Comparison of ENCODE assay signal across 8 cellular contexts in genomic region chr3:148727242-148727641, GRCh38. TPM values are rescaled to one million over a fixed set of nuclear protein-coding genes. Genes with fewer than 3 reads are reported as not detected.
DNase-seq lines count a peak whose midpoint lies in the region; ATAC-seq and TF ChIP-seq lines count a peak whose summit lies in the region.

No MANE protein-coding gene starts in this region.

- H3K27ac ChIP-seq in HEK293 (ENCODE audit: extremely low read depth, low read depth, low read length) (no peak overlapping the region), SJSA1 (no peak overlapping the region)

- H3K36me3 ChIP-seq in HEK293 (ENCODE audit: control insufficient read depth in 2 of 2, insufficient read depth in 1 of 2, low read length in 2 of 2) (no peaks in the 10 kb centered on the region), MG63 (no peaks in the 10 kb centered on the region), SJSA1 (no peaks in the 10 kb centered on the region)

- ATAC-seq in Right ventricle myocardium superior (ENCODE audit: poor library complexity) (peak; percentile 22), Right ventricle myocardium inferior (no peak)

- H3K4me1 ChIP-seq in HEK293 (ENCODE audit: control insufficient read depth, insufficient read depth, low read length), result no peaks in the 10 kb centered on the region
- no peaks in the 10 kb centered on the region for H3K4me1 ChIP-seq in SJSA1 (replicated peaks)

- TF ChIP-seq CTCF in HEK293 (tag by site-specific recombination; IDR thresholded peaks at IDR 0.05), result 0 out of 2 replicates have a peak, but pooled peaks have one; percentile 14
- TF ChIP-seq CTCF in foreskin fibroblast (IDR thresholded peaks at IDR 0.05; ENCODE audit: low read depth, low read length), result peak; percentile 44
- TF ChIP-seq CTCF in retinal pigment epithelial cell (conservative IDR thresholded peaks at IDR 0.05; ENCODE audit: low read depth, low read length), result peak; percentile 72

- intact Hi-C loops in Right ventricle myocardium superior (cut with DNase I) (no loop called here), Right ventricle myocardium inferior (cut with DNase I) (loop anchor here (10.0 kb wide), 1 partner anchor 352 kb away; no protein-coding TSS in a partner anchor)

- H3K4me3 ChIP-seq in HEK293 (ENCODE audit: low read depth, low read length), result no peak overlapping the region
- no peak overlapping the region for H3K4me3 ChIP-seq in MG63
- no peak overlapping the region for H3K4me3 ChIP-seq in SJSA1
- no peak overlapping the region for H3K4me3 ChIP-seq in foreskin fibroblast (ENCODE audit: low read depth in 1 of 2, low read length in 2 of 2)
- no peak overlapping the region for H3K4me3 ChIP-seq in retinal pigment epithelial cell (ENCODE audit: low read length)

- H3K9me3 ChIP-seq in HEK293 (ENCODE audit: control insufficient read depth, insufficient read depth, low read depth, low read length) (no peaks in the 10 kb centered on the region), MG63 (no peaks in the 10 kb centered on the region), SJSA1 (replicated peaks) (no peaks in the 10 kb centered on the region)

- DNase-seq in Right ventricle myocardium superior (no peak), Right ventricle myocardium inferior (ENCODE audit: missing footprints) (no peak), MG63 (peak; percentile 53), SJSA1 (ENCODE audit: low read depth in 1 of 2, low spot score in 2 of 2) (peak; percentile 4 to 38), foreskin fibroblast (peak in 1 of 2 donors; percentile 30), retinal pigment epithelial cell (ENCODE audit: low read depth) (no peak), NCI-H1048 (lab: John Stamatoyannopoulos, UW) (no peak)

- H3K27me3 ChIP-seq in MG63 (no peaks in the 10 kb centered on the region), SJSA1 (replicated peaks) (no peaks in the 10 kb centered on the region)

- POLR2A ChIA-PET in HEK293 (lab: Yijun Ruan, JAX), result no interaction called here

- CTCF ChIA-PET in HEK293 (lab: Yijun Ruan, JAX), result interaction anchor here (0.6 to 3.2 kb wide), 21 partner anchors 9 to 520 kb away, joined by 3 to 47 read pairs (median 5); no protein-coding TSS in a partner anchor

TF ChIP-seq in HEK293, 187 proteins besides CTCF, POLR2A, EP300 and RAD21:
- TF ChIP-seq GLIS1 (tag by site-specific recombination; IDR thresholded peaks at IDR 0.05) (no peak), OVOL3 (tag by site-specific recombination; IDR thresholded peaks at IDR 0.05) (no peak), ZNF654 (tag by site-specific recombination; IDR thresholded peaks at IDR 0.05; ENCODE audit: low read depth) (peak; percentile 62), ZNF580 (tag by site-specific recombination; IDR thresholded peaks at IDR 0.05) (no peak)

RNA-seq across cellular contexts. Expression of gene AGTR1, which starts 29.5 kb away (rescaled TPM):
- total RNA-seq in Right ventricle myocardium superior (1.9 TPM), Right ventricle myocardium inferior (2.2 TPM)
- total RNA-seq in MG63 (2014; rRNA removed; shearing (Covaris generic); ENCODE audit: low replicate concordance), result not detected in 2 replicates
- total RNA-seq in SJSA1 (2014; rRNA removed; shearing (Covaris generic)), result not detected in 2 replicates

Comparison
In these comparisons a context has a peak if more than half of its experiments do, and no peak if none do; other contexts are left out.
1. DNase-seq: peak in MG63 (single experiment) and SJSA1 (2 of 2); none in Right ventricle myocardium superior (single experiment), Right ventricle myocardium inferior (single experiment), retinal pigment epithelial cell (single experiment) and NCI-H1048 (single experiment).
2. CTCF ChIP-seq: peak in every context shown above with its lines; median percentile 72 in retinal pigment epithelial cell; 44 in foreskin fibroblast; 14 in HEK293.